32 cellular contexts compared by ENCODE assay signal in the genomic region with DNA sequence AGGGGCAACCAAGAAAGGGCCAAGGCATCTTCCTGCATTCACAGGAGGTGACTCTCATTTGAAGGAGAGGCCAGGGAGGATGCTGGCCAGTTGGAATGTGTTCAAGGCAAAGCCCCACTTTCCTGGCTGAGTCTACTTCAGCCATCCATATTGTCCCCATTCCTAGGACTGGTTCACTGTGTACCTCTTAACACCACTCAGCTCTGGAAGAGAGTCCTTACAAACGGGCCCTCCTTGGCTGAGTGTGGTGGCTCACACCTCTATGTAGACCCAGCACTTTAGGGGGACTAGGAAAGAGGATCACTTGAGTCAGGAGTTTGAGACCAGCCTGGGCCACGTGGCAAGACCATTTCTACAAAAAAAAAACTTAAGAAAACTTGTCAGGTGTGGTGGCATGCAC.
"Had no signal": no experiment of that assay in that cellular context is flagged by ENCODE, and none has a peak within 500 bp of the region (broad histone marks: within the 10 kb centered on the region; RNA-seq: fewer than 3 reads in every experiment).

No MANE protein-coding gene starts in this region.

- H3K4me1 Mint-ChIP-seq: nephron; neural crest cell; stimulated activated naive B cell treated with anti-CD40 and anti-IgM and Interleukin-4, amounts not matched to agents 10 μg/mL and 1 μg/mL and 100 μg/mL, for 72 hours had no signal

- H3K4me1 ChIP-seq: heart left ventricle, left ventricle myocardium inferior, pancreas, prostate gland, stomach, testis, thyroid gland, transverse colon, upper lobe of left lung had no signal

- H3K4me3 ChIP-seq: heart left ventricle, left ventricle myocardium inferior, pancreas, prostate gland, skin epidermis, stomach, testis, thyroid gland, transverse colon, upper lobe of left lung had no signal

- H3K27ac Mint-ChIP-seq: stimulated activated naive B cell treated with anti-CD40 and anti-IgM and Interleukin-4, amounts not matched to agents 10 μg/mL and 1 μg/mL and 100 μg/mL, for 72 hours had no signal

- H3K27ac ChIP-seq: heart left ventricle, left ventricle myocardium inferior, neutrophil, pancreas, prostate gland, skin epidermis, stomach, testis, thyroid gland, transverse colon, upper lobe of left lung had no signal

- H3K4me3 Mint-ChIP-seq: immature natural killer cell; naive thymus-derived CD8-positive, alpha-beta T cell; nephron; neural crest cell; stimulated activated naive B cell treated with anti-CD40 and anti-IgM and Interleukin-4, amounts not matched to agents 10 μg/mL and 1 μg/mL and 100 μg/mL, for 72 hours had no signal

- H3K27me3 ChIP-seq: heart left ventricle, neutrophil, pancreas, stomach, testis, thyroid gland, transverse colon, upper lobe of left lung had no signal

- DNase-seq: heart left ventricle; hypothalamus; immature natural killer cell; kidney; left colon; left ventricle myocardium inferior; mesenchymal stem cell; naive thymus-derived CD8-positive, alpha-beta T cell; occipital lobe; pancreas; posterior cingulate gyrus; retina; right cardiac atrium; stimulated activated CD4-positive, alpha-beta T cell treated with anti-CD3 and anti-CD28 coated beads, Interleukin-12 subunit alpha, Interleukin-12 subunit beta, amount 100 ng/mL, for 4 hours; stimulated activated CD4-positive, alpha-beta T cell treated with anti-CD3 and anti-CD28 coated beads, Interleukin-15, amount 100 ng/mL, for 24 hours; stimulated activated CD4-positive, alpha-beta T cell treated with anti-CD3 and anti-CD28 coated beads, Interleukin-2, amount 100 ng/mL, for 24 hours; stimulated activated CD4-positive, alpha-beta T cell treated with anti-CD3 and anti-CD28 coated beads, Interleukin-4, amount 100 ng/mL, for 1 hour; stimulated activated naive B cell treated with anti-CD40 and anti-IgM and Interleukin-4, amounts not matched to agents 10 μg/mL and 1 μg/mL and 100 μg/mL, for 72 hours; stimulated activated naive CD8-positive, alpha-beta T cell treated with anti-CD3 and anti-CD28 coated beads, Interleukin-15, Interleukin-2, amounts not matched to agents 100 U/mL and 50 U/mL, for 24 hours; stomach; testis; thyroid gland; transverse colon had no signal

- ATAC-seq: left colon; naive thymus-derived CD8-positive, alpha-beta T cell; sciatic nerve; stimulated activated naive B cell treated with anti-CD40 and anti-IgM and Interleukin-4, amounts not matched to agents 10 μg/mL and 1 μg/mL and 100 μg/mL, for 72 hours; stimulated activated naive CD8-positive, alpha-beta T cell treated with anti-CD3 and anti-CD28 coated beads, Interleukin-15, Interleukin-2, amounts not matched to agents 100 U/mL and 50 U/mL, for 24 hours had no signal

- H3K9me3 Mint-ChIP-seq: immature natural killer cell; naive thymus-derived CD8-positive, alpha-beta T cell; nephron; neural crest cell; stimulated activated naive B cell treated with anti-CD40 and anti-IgM and Interleukin-4, amounts not matched to agents 10 μg/mL and 1 μg/mL and 100 μg/mL, for 72 hours had no signal

- H3K9me3 ChIP-seq: heart left ventricle, left ventricle myocardium inferior, neutrophil, pancreas, prostate gland, stomach, testis, thyroid gland, transverse colon, upper lobe of left lung had no signal

- FAIRE-seq: islet of Langerhans, kidney, pancreas, urothelium cell line had no signal

- H3K27me3 Mint-ChIP-seq: naive thymus-derived CD8-positive, alpha-beta T cell; stimulated activated naive B cell treated with anti-CD40 and anti-IgM and Interleukin-4, amounts not matched to agents 10 μg/mL and 1 μg/mL and 100 μg/mL, for 72 hours had no signal

- H3K36me3 ChIP-seq: prostate gland had no signal
